ENCODE assay signal across 10 cellular contexts in the genomic region with DNA sequence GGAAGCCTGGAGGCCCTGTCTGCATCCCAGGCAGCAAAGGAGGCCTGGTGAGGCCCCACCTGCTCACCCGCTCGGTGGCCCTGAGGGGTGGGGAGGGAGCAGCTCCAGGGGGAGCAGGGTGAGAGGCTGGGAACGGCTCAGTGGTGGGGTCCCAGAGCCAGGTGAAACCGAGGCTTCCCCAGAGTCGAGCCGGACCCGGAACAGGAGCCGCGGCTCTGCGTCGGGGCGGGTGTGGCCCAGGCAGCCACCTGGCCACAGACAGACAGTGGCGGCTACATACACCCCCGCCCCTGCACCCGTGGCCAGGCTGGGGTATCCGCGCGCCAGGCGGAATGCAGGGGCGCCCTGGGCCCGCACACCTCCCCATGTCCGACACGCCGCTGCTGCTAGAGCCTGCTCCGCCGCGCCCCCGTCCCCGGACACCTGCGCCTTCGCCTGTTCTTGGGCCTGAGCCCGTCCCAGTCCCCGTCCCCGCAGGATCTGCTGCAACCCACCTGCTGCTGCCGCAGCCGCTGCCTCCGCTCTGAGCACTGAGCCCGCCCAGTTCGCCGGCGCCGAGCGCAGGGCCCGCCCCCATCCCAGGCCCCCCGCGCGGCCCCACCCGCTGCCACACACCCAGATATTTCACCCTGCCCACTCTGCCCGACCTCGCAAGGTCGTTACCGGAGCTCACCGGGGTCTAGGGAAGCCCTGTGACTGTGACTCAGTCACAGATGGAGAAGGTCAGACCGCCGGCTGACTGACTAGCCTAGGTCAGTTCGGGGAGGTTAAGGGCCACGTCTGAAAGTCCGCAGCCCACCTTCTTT. TPM values are rescaled to one million over a fixed set of nuclear protein-coding genes. Genes with fewer than 3 reads are reported as not detected.
A peak's percentile ranks its signal among the peaks of the same experiment; 100 is the strongest.
DNase-seq lines count a peak whose midpoint lies in the region; TF ChIP-seq lines count a peak whose summit lies in the region.
"Had no signal": no experiment of that assay in that cellular context is flagged by ENCODE, and none has a peak within 500 bp of the region (broad histone marks: within the 10 kb centered on the region; RNA-seq: fewer than 3 reads in every experiment).

A gene with protein sequence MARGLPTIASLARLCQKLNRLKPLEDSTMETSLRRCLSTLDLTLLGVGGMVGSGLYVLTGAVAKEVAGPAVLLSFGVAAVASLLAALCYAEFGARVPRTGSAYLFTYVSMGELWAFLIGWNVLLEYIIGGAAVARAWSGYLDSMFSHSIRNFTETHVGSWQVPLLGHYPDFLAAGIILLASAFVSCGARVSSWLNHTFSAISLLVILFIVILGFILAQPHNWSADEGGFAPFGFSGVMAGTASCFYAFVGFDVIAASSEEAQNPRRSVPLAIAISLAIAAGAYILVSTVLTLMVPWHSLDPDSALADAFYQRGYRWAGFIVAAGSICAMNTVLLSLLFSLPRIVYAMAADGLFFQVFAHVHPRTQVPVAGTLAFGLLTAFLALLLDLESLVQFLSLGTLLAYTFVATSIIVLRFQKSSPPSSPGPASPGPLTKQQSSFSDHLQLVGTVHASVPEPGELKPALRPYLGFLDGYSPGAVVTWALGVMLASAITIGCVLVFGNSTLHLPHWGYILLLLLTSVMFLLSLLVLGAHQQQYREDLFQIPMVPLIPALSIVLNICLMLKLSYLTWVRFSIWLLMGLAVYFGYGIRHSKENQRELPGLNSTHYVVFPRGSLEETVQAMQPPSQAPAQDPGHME (minus strand): TSS at position 525 of the 806 bp plus-strand sequence. CDS start 749 bp downstream, outside the sequence.

- H3K9ac ChIP-seq in ES-I3 (ENCODE audit: low read depth, low read length) (peak within 1 kb of the TSS; percentile 50; the same call in 1 of the 2 replicates), rectal smooth muscle tissue (ENCODE audit: low read length) (no peak within 1 kb of the TSS)

- intact Hi-C loops in left ventricle myocardium inferior (cut with micrococcal nuclease): no loop called here

- peaks cover 5% of the 10 kb centered on the region for H3K27me3 Mint-ChIP-seq in activated naive CD8-positive, alpha-beta T cell

- H3K4me1 ChIP-seq in ES-I3 (ENCODE audit: insufficient read depth, low read length) (no peaks in the 10 kb centered on the region; the same call in 1 of the 2 replicates), left ventricle myocardium inferior (peaks cover 14% of the 10 kb centered on the region), rectal smooth muscle tissue (ENCODE audit: control insufficient read depth, insufficient read depth, low read length) (no peaks in the 10 kb centered on the region)

- H3K36me3 Mint-ChIP-seq in activated naive CD8-positive, alpha-beta T cell: no peaks in the 10 kb centered on the region

- no peak for TF ChIP-seq CTCF in left ventricle myocardium inferior (IDR thresholded peaks at IDR 0.05; ENCODE audit: borderline replicate concordance)

- peak within 1 kb of the TSS; percentile 59 for H3K4me3 ChIP-seq in left ventricle myocardium inferior
- peak within 1 kb of the TSS; percentile 50 for H3K4me3 ChIP-seq in rectal smooth muscle tissue (ENCODE audit: low read length)

- H3K9me3 Mint-ChIP-seq in activated naive CD8-positive, alpha-beta T cell (ENCODE audit: low read depth): no peaks in the 10 kb centered on the region

- H3K4me3 Mint-ChIP-seq in activated naive CD8-positive, alpha-beta T cell: peak within 1 kb of the TSS; percentile 57

- no peak within 1 kb of the TSS for H3K27ac Mint-ChIP-seq in activated naive CD8-positive, alpha-beta T cell

- H3K9me3 ChIP-seq in ES-I3 (ENCODE audit: control insufficient read depth, insufficient read depth, low read length) (no peaks in the 10 kb centered on the region), left ventricle myocardium inferior (replicated peaks) (no peaks in the 10 kb centered on the region)

- H3K36me3 ChIP-seq in ES-I3 (ENCODE audit: insufficient read depth, low read length) (no peaks in the 10 kb centered on the region), left ventricle myocardium inferior (no peaks in the 10 kb centered on the region), rectal smooth muscle tissue (ENCODE audit: control insufficient read depth, insufficient read depth, low read length) (no peaks in the 10 kb centered on the region)

- H3K27ac ChIP-seq in left ventricle myocardium inferior (replicated peaks): no peak within 1 kb of the TSS
- H3K27ac ChIP-seq in rectal smooth muscle tissue (ENCODE audit: low read depth, low read length): no peak within 1 kb of the TSS

- DNase-seq in left ventricle myocardium inferior (no peak), MV-4-11 (lab: John Stamatoyannopoulos, UW) (no peak), GDM1 (lab: John Stamatoyannopoulos, UW) (no peak), T-helper 1 cell (no peak), NCI-H446 (lab: John Stamatoyannopoulos, UW) (no peak)
- DNase-seq: stimulated activated CD4-positive, alpha-beta T cell treated with anti-CD3 and anti-CD28 coated beads, Interleukin-1b, Interleukin-23, amount 100 ng/mL, for 48 hours had no signal

- peaks cover 56% of the 10 kb centered on the region for H3K27me3 ChIP-seq in left ventricle myocardium inferior (ENCODE audit: low read depth)
- H3K27me3 ChIP-seq in rectal smooth muscle tissue (ENCODE audit: control insufficient read depth, insufficient read depth, low read length): peaks cover 12% of the 10 kb centered on the region

- peaks cover 3% of the 10 kb centered on the region for H3K4me1 Mint-ChIP-seq in activated naive CD8-positive, alpha-beta T cell (ENCODE audit: low read depth)

RNA-seq across cellular contexts. Expression of the gene that starts here (rescaled TPM):
- 0.25 TPM for total RNA-seq in left ventricle myocardium inferior
- total RNA-seq: NCI-H460 had no signal
